19 cellular contexts compared by ENCODE assay signal in genomic region chr3:50444782-50445181, GRCh38.
"Had no signal": no experiment of that assay in that cellular context is flagged by ENCODE, and none has a peak within 500 bp of the region (broad histone marks: within the 10 kb centered on the region; RNA-seq: fewer than 3 reads in every experiment).

No MANE protein-coding gene starts in this region.

- H3K4me1 ChIP-seq: uterus had no signal

- H3K4me3 Mint-ChIP-seq: naive thymus-derived CD8-positive, alpha-beta T cell; neural progenitor cell; stimulated activated memory B cell treated with anti-CD40 and anti-IgM and Interleukin-4, amounts not matched to agents 10 μg/mL and 1 μg/mL and 100 μg/mL, for 72 hours; stimulated activated naive CD8-positive, alpha-beta T cell treated with anti-CD3 and anti-CD28 coated beads, Interleukin-15, Interleukin-2, amounts not matched to agents 100 ng/mL and 50 ng/mL, for 24 hours had no signal

- H3K36me3 ChIP-seq: neural progenitor cell, pancreas, thoracic aorta, transverse colon, uterus had no signal

- FAIRE-seq: pancreas had no signal

- H3K9ac ChIP-seq: neural progenitor cell had no signal

- H3K4me1 Mint-ChIP-seq: stimulated activated memory B cell treated with anti-CD40 and anti-IgM and Interleukin-4, amounts not matched to agents 10 μg/mL and 1 μg/mL and 100 μg/mL, for 72 hours had no signal

- H2AFZ ChIP-seq: hepatocyte, neural progenitor cell had no signal

- H3K9me3 ChIP-seq: mucosa of descending colon, pancreas, thoracic aorta, transverse colon, uterus had no signal

- H3K27me3 ChIP-seq: hepatocyte, neural progenitor cell, pancreas, transverse colon, uterus had no signal

- H3K27me3 Mint-ChIP-seq: naive thymus-derived CD8-positive, alpha-beta T cell; stimulated activated memory B cell treated with anti-CD40 and anti-IgM and Interleukin-4, amounts not matched to agents 10 μg/mL and 1 μg/mL and 100 μg/mL, for 72 hours; stimulated activated naive CD8-positive, alpha-beta T cell treated with anti-CD3 and anti-CD28 coated beads, Interleukin-15, Interleukin-2, amounts not matched to agents 100 ng/mL and 50 ng/mL, for 24 hours had no signal

- H3K79me2 ChIP-seq: hepatocyte had no signal

- H3K4me3 ChIP-seq: coronary artery, hepatocyte, mucosa of descending colon, neural progenitor cell, pancreas, thoracic aorta, transverse colon, uterus had no signal

- DNase-seq: effector CD4-positive, alpha-beta T cell; foreskin melanocyte; head of caudate nucleus; left colon; mucosa of descending colon; naive thymus-derived CD8-positive, alpha-beta T cell; occipital lobe; pancreas; stimulated activated CD4-positive, alpha-beta T cell treated with anti-CD3 and anti-CD28 coated beads, Interleukin-4, amount 100 ng/mL, for 24 hours; substantia nigra; transverse colon; uterus had no signal

- ATAC-seq: left colon; mucosa of descending colon; naive thymus-derived CD8-positive, alpha-beta T cell; pancreas; right cardiac atrium; stimulated activated memory B cell treated with anti-CD40 and anti-IgM and Interleukin-4, amounts not matched to agents 10 μg/mL and 1 μg/mL and 100 μg/mL, for 72 hours had no signal

- H3K27ac Mint-ChIP-seq: neural progenitor cell; stimulated activated memory B cell treated with anti-CD40 and anti-IgM and Interleukin-4, amounts not matched to agents 10 μg/mL and 1 μg/mL and 100 μg/mL, for 72 hours; stimulated activated naive CD8-positive, alpha-beta T cell treated with anti-CD3 and anti-CD28 coated beads, Interleukin-15, Interleukin-2, amounts not matched to agents 100 ng/mL and 50 ng/mL, for 24 hours had no signal

- H3K27ac ChIP-seq: coronary artery, hepatocyte, neural progenitor cell, pancreas, thoracic aorta, transverse colon, uterus had no signal

- H3K9me3 Mint-ChIP-seq: naive thymus-derived CD8-positive, alpha-beta T cell; neural progenitor cell; stimulated activated memory B cell treated with anti-CD40 and anti-IgM and Interleukin-4, amounts not matched to agents 10 μg/mL and 1 μg/mL and 100 μg/mL, for 72 hours; stimulated activated naive CD8-positive, alpha-beta T cell treated with anti-CD3 and anti-CD28 coated beads, Interleukin-15, Interleukin-2, amounts not matched to agents 100 ng/mL and 50 ng/mL, for 24 hours had no signal

- H3K4me2 ChIP-seq: hepatocyte, neural progenitor cell had no signal
